In genomic region chr13:45417790-45418534, GRCh38 we compare ENCODE assay signal across 8 cellular contexts. TPM values are rescaled to one million over a fixed set of nuclear protein-coding genes. Genes with fewer than 3 reads are reported as not detected.
DNase-seq lines count a peak whose midpoint lies in the region; ATAC-seq, FAIRE-seq and TF ChIP-seq lines count a peak whose summit lies in the region.

TSS of gene SLC25A30 (minus strand) at chr13:45418373. CDS start at chr13:45411425, 6,948 bp downstream.

- H3K27me3 ChIP-seq in left ventricle myocardium inferior (ENCODE audit: low read depth) (no peaks in the 10 kb centered on the region), prostate gland (replicated peaks; ENCODE audit: insufficient read depth) (no peaks in the 10 kb centered on the region)

- peak within 1 kb of the TSS; percentile 98 for H3K27ac Mint-ChIP-seq in T-helper 1 cell treated with Interleukin-12 subunit alpha and Interleukin-12 subunit beta and Interleukin-4 antibody, amounts not matched to agents 30 μg/mL and 1 μg/mL, for 36 hours

- no peaks in the 10 kb centered on the region for H3K27me3 Mint-ChIP-seq in T-helper 1 cell treated with Interleukin-12 subunit alpha and Interleukin-12 subunit beta and Interleukin-4 antibody, amounts not matched to agents 30 μg/mL and 1 μg/mL, for 36 hours (ENCODE audit: low read depth)

- TF ChIP-seq POLR2A in GM12892 (IDR thresholded peaks at IDR 0.05; ENCODE audit: low read depth, low read length) (peak; percentile 31; the same call in 1 of the 2 replicates), prostate gland (IDR thresholded peaks at IDR 0.05) (peak; percentile 80)

- H3K9me3 ChIP-seq in left ventricle myocardium inferior (replicated peaks) (no peaks in the 10 kb centered on the region), prostate gland (no peaks in the 10 kb centered on the region)

- under 1% methylated on average over 59 of the region's 64 CpGs for WGBS in prostate gland

- peak; percentile 71 for DNase-seq in GM12892 (ENCODE audit: insufficient read length)
- peak; percentile 50 for DNase-seq in NCI-H1436 treated with DMSO at 0.1 percent for 48 hours (lab: John Stamatoyannopoulos, UW)
- DNase-seq in amniotic stem cell (lab: John Stamatoyannopoulos, UW) = peak; percentile 59
- DNase-seq in left ventricle myocardium inferior = peak; percentile 97
- DNase-seq in prostate gland (ENCODE audit: low spot score) = peak; percentile 97
- DNase-seq in ureter (ENCODE audit: low spot score) = peak; percentile 94

- H3K4me1 ChIP-seq in left ventricle myocardium inferior = peaks cover 53% of the 10 kb centered on the region
- peaks cover 8% of the 10 kb centered on the region for H3K4me1 ChIP-seq in prostate gland (replicated peaks)

- H3K27ac ChIP-seq in left ventricle myocardium inferior (replicated peaks) (peak within 1 kb of the TSS; percentile 94), prostate gland (peak within 1 kb of the TSS; percentile 89 to 90)

- H3K4me3 ChIP-seq in left ventricle myocardium inferior (peak within 1 kb of the TSS; percentile 89), prostate gland (peak within 1 kb of the TSS; percentile 67 to 81)

- peak within 1 kb of the TSS; percentile 96 for H3K4me3 Mint-ChIP-seq in T-helper 1 cell treated with Interleukin-12 subunit alpha and Interleukin-12 subunit beta and Interleukin-4 antibody, amounts not matched to agents 30 μg/mL and 1 μg/mL, for 36 hours

- peaks cover 5% of the 10 kb centered on the region for H3K36me3 Mint-ChIP-seq in T-helper 1 cell treated with Interleukin-12 subunit alpha and Interleukin-12 subunit beta and Interleukin-4 antibody, amounts not matched to agents 30 μg/mL and 1 μg/mL, for 36 hours (ENCODE audit: low read depth)

- intact Hi-C loops in left ventricle myocardium inferior (cut with micrococcal nuclease) (no loop called here), prostate gland (cut with DNase I) (loop anchor here (5.0 kb wide), 1 partner anchor 76 kb away; the partner anchor contains the start of gene TPT1)

- peaks cover 18% of the 10 kb centered on the region for H3K4me1 Mint-ChIP-seq in T-helper 1 cell treated with Interleukin-12 subunit alpha and Interleukin-12 subunit beta and Interleukin-4 antibody, amounts not matched to agents 30 μg/mL and 1 μg/mL, for 36 hours (ENCODE audit: low read depth)

- ATAC-seq in HG02759 (IDR thresholded peaks at IDR 0.05; ENCODE audit: unreplicated experiment) = peak; percentile 95

- no peaks in the 10 kb centered on the region for H3K36me3 ChIP-seq in left ventricle myocardium inferior
- no peaks in the 10 kb centered on the region for H3K36me3 ChIP-seq in prostate gland

- H3K9me3 Mint-ChIP-seq in T-helper 1 cell treated with Interleukin-12 subunit alpha and Interleukin-12 subunit beta and Interleukin-4 antibody, amounts not matched to agents 30 μg/mL and 1 μg/mL, for 36 hours = no peaks in the 10 kb centered on the region

- TF ChIP-seq CTCF in left ventricle myocardium inferior (IDR thresholded peaks at IDR 0.05; ENCODE audit: borderline replicate concordance) = peak; percentile 13
- TF ChIP-seq CTCF in prostate gland (IDR thresholded peaks at IDR 0.05) = no peak

- peak; percentile 84 for FAIRE-seq in GM12892 (lab: Jason Lieb, UNC)

RNA-seq across cellular contexts. Expression of gene SLC25A30, which starts in this region (rescaled TPM):
- 6.4 TPM for polyA plus RNA-seq in GM12892 (2012; ENCODE audit: missing spikeins)
- 175 TPM for total RNA-seq in left ventricle myocardium inferior
- 10 to 100 TPM; 12.6 to 14.2 TPM for total RNA-seq in prostate gland
- 16.8 TPM for total RNA-seq in ureter

Comparison
In these comparisons a context has a peak if more than half of its experiments do, and no peak if none do; other contexts are left out.
1. Peak in every context shown above with its lines: DNase-seq, ATAC-seq, H3K4me3 ChIP-seq and H3K27ac ChIP-seq.